In genomic region chr15:85348397-85348776, GRCh38 we compare ENCODE assay signal across 7 cellular contexts. TPM values are rescaled to one million over a fixed set of nuclear protein-coding genes. Genes with fewer than 3 reads are reported as not detected.
DNase-seq lines count a peak whose midpoint lies in the region; ATAC-seq, FAIRE-seq and TF ChIP-seq lines count a peak whose summit lies in the region.
"Not testable (repeated sequence)": the region's sequence is repeated elsewhere in the genome, so short reads cannot be mapped to it uniquely, and the experiment has no call there.

No MANE protein-coding gene starts in this region.

- not testable (repeated sequence) for H3K4me3 ChIP-seq in A549, right atrium auricular region, smooth muscle cell

- peak overlapping the region; percentile 76 to 82; a peak in 5 of 6 replicates for H3K27ac ChIP-seq in A549
- H3K27ac ChIP-seq in right atrium auricular region: peak overlapping the region; percentile 20 to 73
- H3K27ac ChIP-seq in smooth muscle cell (ENCODE audit: low read depth): peak overlapping the region; percentile 46

- not testable (repeated sequence) for H3K27me3 Mint-ChIP-seq in activated CD4-positive, alpha-beta memory T cell treated with anti-CD3 and anti-CD28 coated beads, Interleukin-2, amount 10 ng/mL, durations not matched to agents 7 days and 5 days; MCF 10A (ENCODE audit: insufficient read depth, unreplicated experiment); nephron progenitor cell (ENCODE audit: low read depth, poor library complexity)

- not testable (repeated sequence) for H3K4me2 ChIP-seq in A549, smooth muscle cell

- WGBS in A549 (ENCODE audit: missing lambda C conversion rate): 80% methylated on average over 3 of the region's 3 CpGs
- 86% methylated on average over 3 of the region's 3 CpGs for WGBS in smooth muscle cell (ENCODE audit: low lambda C conversion rate)

- H3F3A ChIP-seq in smooth muscle cell (ENCODE audit: low read depth): not testable (repeated sequence)

- peaks cover 55% of the 10 kb centered on the region for H3K4me1 ChIP-seq in A549
- peaks cover 0 to 14% of the 10 kb centered on the region in 2 donors for H3K4me1 ChIP-seq in right atrium auricular region
- not testable (repeated sequence) for H3K4me1 ChIP-seq in smooth muscle cell (ENCODE audit: low read depth)

- TF ChIP-seq EP300 in A549 (IDR thresholded peaks at IDR 0.05): not testable (repeated sequence)

- not testable (repeated sequence) for FAIRE-seq in A549 (lab: Jason Lieb, UNC)

- H3K4me3 Mint-ChIP-seq in activated CD4-positive, alpha-beta memory T cell treated with anti-CD3 and anti-CD28 coated beads, Interleukin-2, amount 10 ng/mL, durations not matched to agents 7 days and 5 days; MCF 10A (ENCODE audit: unreplicated experiment); nephron progenitor cell: not testable (repeated sequence)

- TF ChIP-seq CTCF in A549 (IDR thresholded peaks at IDR 0.05); MCF 10A (IDR thresholded peaks at IDR 0.05; ENCODE audit: unreplicated experiment); right atrium auricular region (IDR thresholded peaks at IDR 0.05); nephron progenitor cell (IDR thresholded peaks at IDR 0.05); smooth muscle cell (IDR thresholded peaks at IDR 0.05; ENCODE audit: borderline replicate concordance, insufficient read depth, poor library complexity, severe bottlenecking): not testable (repeated sequence)

- H3K9me3 ChIP-seq in A549; right atrium auricular region; smooth muscle cell (replicated peaks; ENCODE audit: low read depth): not testable (repeated sequence)

- H3K36me3 ChIP-seq in right atrium auricular region; smooth muscle cell (ENCODE audit: low read depth): not testable (repeated sequence)

- H4K20me1 ChIP-seq in smooth muscle cell (ENCODE audit: low read depth): not testable (repeated sequence)

- not testable (repeated sequence) for H3K9me3 Mint-ChIP-seq in activated CD4-positive, alpha-beta memory T cell treated with anti-CD3 and anti-CD28 coated beads, Interleukin-2, amount 10 ng/mL, durations not matched to agents 7 days and 5 days; MCF 10A (ENCODE audit: unreplicated experiment); nephron progenitor cell

- not testable (repeated sequence) for DNase-seq in A549 (ENCODE audit: low read depth in 1 of 2, low spot score in 1 of 2); activated CD4-positive, alpha-beta memory T cell treated with anti-CD3 and anti-CD28 coated beads, Interleukin-2, amount 10 ng/mL, durations not matched to agents 7 days and 5 days; MCF 10A (ENCODE audit: unreplicated experiment); right atrium auricular region (ENCODE audit: low spot score); nephron progenitor cell; smooth muscle cell (lab: John Stamatoyannopoulos, UW; ENCODE audit: unreplicated experiment)
- DNase-seq in NCI-H69 (lab: John Stamatoyannopoulos, UW): peak; percentile 52

- POLR2A ChIA-PET in A549 (lab: Yijun Ruan, JAX); activated CD4-positive, alpha-beta memory T cell treated with anti-CD3 and anti-CD28 coated beads, Interleukin-2, amount 10 ng/mL, durations not matched to agents 7 days and 5 days (lab: Charles Lee): not testable (repeated sequence)
- POLR2A ChIA-PET in MCF 10A (lab: Yijun Ruan, JAX): interaction anchor here (1.3 kb wide), 1 partner anchor 8 kb away, joined by 4 read pairs; no protein-coding TSS in a partner anchor

- peaks cover 17% of the 10 kb centered on the region for H3K4me1 Mint-ChIP-seq in activated CD4-positive, alpha-beta memory T cell treated with anti-CD3 and anti-CD28 coated beads, Interleukin-2, amount 10 ng/mL, durations not matched to agents 7 days and 5 days
- H3K4me1 Mint-ChIP-seq in MCF 10A (ENCODE audit: insufficient read depth, unreplicated experiment): peaks cover 34% of the 10 kb centered on the region
- peaks cover 22% of the 10 kb centered on the region for H3K4me1 Mint-ChIP-seq in nephron progenitor cell

- H3K27me3 ChIP-seq in right atrium auricular region; smooth muscle cell (ENCODE audit: low read depth): not testable (repeated sequence)

- H3K79me2 ChIP-seq in smooth muscle cell (ENCODE audit: low read depth): not testable (repeated sequence)

- not testable (repeated sequence) for H3K9ac ChIP-seq in smooth muscle cell (ENCODE audit: low read depth)

- ATAC-seq in A549: not testable (repeated sequence)

- peak overlapping the region; percentile 9 for H3K27ac Mint-ChIP-seq in activated CD4-positive, alpha-beta memory T cell treated with anti-CD3 and anti-CD28 coated beads, Interleukin-2, amount 10 ng/mL, durations not matched to agents 7 days and 5 days
- H3K27ac Mint-ChIP-seq in MCF 10A (ENCODE audit: low read depth, unreplicated experiment) (peak overlapping the region; percentile 23), nephron progenitor cell (peak overlapping the region; percentile 5)

- not testable (repeated sequence) for H2AFZ ChIP-seq in smooth muscle cell (ENCODE audit: low read depth)

- H3K36me3 Mint-ChIP-seq in activated CD4-positive, alpha-beta memory T cell treated with anti-CD3 and anti-CD28 coated beads, Interleukin-2, amount 10 ng/mL, durations not matched to agents 7 days and 5 days (ENCODE audit: low read depth); MCF 10A (ENCODE audit: insufficient read depth, unreplicated experiment); nephron progenitor cell (ENCODE audit: low read depth): not testable (repeated sequence)

- TF ChIP-seq RAD21 in A549 (conservative IDR thresholded peaks at IDR 0.05 in 1 of 2, IDR thresholded peaks at IDR 0.05 in 1 of 2): not testable (repeated sequence)

- not testable (repeated sequence) for TF ChIP-seq POLR2A in A549 (IDR thresholded peaks at IDR 0.05; ENCODE audit: low read length)

- intact Hi-C loops in MCF 10A (cut with micrococcal nuclease): not testable (repeated sequence)

- CTCF ChIA-PET in A549 (lab: Yijun Ruan, JAX); activated CD4-positive, alpha-beta memory T cell treated with anti-CD3 and anti-CD28 coated beads, Interleukin-2, amount 10 ng/mL, durations not matched to agents 7 days and 5 days (lab: Charles Lee); MCF 10A (lab: Yijun Ruan, JAX): not testable (repeated sequence)

- BruUV-seq in MCF 10A (replicated peaks; lab: Mats Ljungman, UMichigan): not testable (repeated sequence)

RNA-seq across cellular contexts. Expression of gene AKAP13, which starts 32.0 kb away (rescaled TPM):
- polyA plus RNA-seq in A549 (2011; rRNA removed) (28.8 and 59.7 TPM in 2 replicates), A549 (2017; fragmentation: RNase III; extraction: RNeasy Plus Mini Kit Qiagen cat#74134 plus additional on column Dnase treatment) (19.9 to 21.5 TPM (median 20.4 TPM) in 3 replicates), smooth muscle cell (43.3 and 46.8 TPM in 2 replicates)
- polyA plus RNA-seq in A549 (2012; cell fraction: cytosol; rRNA removed): 11.0 and 12.3 TPM in 2 replicates
- polyA plus RNA-seq in A549 (2012; cell fraction: nucleus; rRNA removed): 75.3 and 75.7 TPM in 2 replicates
- polyA minus RNA-seq in A549 (2011; rRNA and poly(A)+ RNA removed): 168 and 171 TPM in 2 replicates
- total RNA-seq in activated CD4-positive, alpha-beta memory T cell treated with anti-CD3 and anti-CD28 coated beads, Interleukin-2, amount 10 ng/mL, durations not matched to agents 7 days and 5 days: 100 to 1,000 TPM; 153 to 170 TPM
- total RNA-seq in MCF 10A (2022) (65.7 and 92.9 TPM in 2 replicates), right atrium auricular region (100 to 1,000 TPM; 293 to 339 TPM), smooth muscle cell (63.5 and 71.8 TPM in 2 replicates)
